ENCODE assay signal across 18 cellular contexts in genomic region chrX:69177511-69178162, GRCh38.
"Had no signal": no experiment of that assay in that cellular context is flagged by ENCODE, and none has a peak within 500 bp of the region (broad histone marks: within the 10 kb centered on the region; RNA-seq: fewer than 3 reads in every experiment).

No MANE protein-coding gene starts in this region.

- DNase-seq: effector memory CD8-positive, alpha-beta T cell; esophagus squamous epithelium; foreskin fibroblast; immature natural killer cell; kidney; left colon; left ventricle myocardium superior; mesenchymal stem cell; naive thymus-derived CD4-positive, alpha-beta T cell; occipital lobe; psoas muscle; retina; sigmoid colon; stimulated activated CD4-positive, alpha-beta T cell treated with anti-CD3 and anti-CD28 coated beads, Interleukin-2, amount 100 ng/mL, for 24 hours; stimulated activated naive CD4-positive, alpha-beta T cell treated with Interleukin-2 at 50 U/mL for 16 hours; trophoblast cell had no signal

- H3K27ac ChIP-seq: esophagus squamous epithelium, psoas muscle, sigmoid colon, skin epidermis had no signal

- H3K36me3 ChIP-seq: esophagus squamous epithelium, sigmoid colon had no signal

- H3K9me3 ChIP-seq: esophagus squamous epithelium, psoas muscle, sigmoid colon had no signal

- H3K4me1 ChIP-seq: esophagus squamous epithelium, psoas muscle, sigmoid colon had no signal

- ATAC-seq: effector memory CD8-positive, alpha-beta T cell; left colon; left ventricle myocardium superior; naive thymus-derived CD4-positive, alpha-beta T cell; psoas muscle had no signal

- H3K4me3 ChIP-seq: esophagus squamous epithelium, lung, psoas muscle, sigmoid colon, skin epidermis had no signal

- H3K27me3 ChIP-seq: esophagus squamous epithelium, sigmoid colon had no signal
